In genomic region chr15:72222433-72222832, GRCh38 we compare ENCODE assay signal across 8 cellular contexts. TPM values are rescaled to one million over a fixed set of nuclear protein-coding genes. Genes with fewer than 3 reads are reported as not detected.
DNase-seq lines count a peak whose midpoint lies in the region; ATAC-seq and TF ChIP-seq lines count a peak whose summit lies in the region.

No MANE protein-coding gene starts in this region.

- H3K4me1 Mint-ChIP-seq in CD8-positive, alpha-beta memory T cell, result peaks cover 66 to 78% (median 77%) of the 10 kb centered on the region in 3 donors
- H3K4me1 Mint-ChIP-seq in endodermal cell (peaks cover 65% of the 10 kb centered on the region), H9 (peaks cover 44 to 47% of the 10 kb centered on the region in 2 experiments)

- H3T11ph ChIP-seq in H9 (ENCODE audit: low read length), result no peak overlapping the region

- H3K23me2 ChIP-seq in H9 (ENCODE audit: insufficient read length, low read depth, low read length, poor library complexity, severe bottlenecking), result peaks cover 5% of the 10 kb centered on the region

- H2BK12ac ChIP-seq in H9 (ENCODE audit: insufficient read length, low read depth, low read length), result no peak overlapping the region

- H4K20me1 ChIP-seq in PC-3 (ENCODE audit: low read length) (peaks cover 83% of the 10 kb centered on the region), H9 (ENCODE audit: control insufficient read depth, insufficient read depth, insufficient read length) (no peaks in the 10 kb centered on the region)

- H3K4me3 Mint-ChIP-seq in CD8-positive, alpha-beta memory T cell, result no peak overlapping the region
- H3K4me3 Mint-ChIP-seq in endodermal cell (peak overlapping the region; percentile 33), H9 (no peak overlapping the region)

- H2BK120ac ChIP-seq in H9 (ENCODE audit: low read depth, low read length, poor library complexity, severe bottlenecking), result no peak overlapping the region

- no peaks in the 10 kb centered on the region for H3K27me3 Mint-ChIP-seq in CD8-positive, alpha-beta memory T cell
- H3K27me3 Mint-ChIP-seq in endodermal cell (ENCODE audit: insufficient read depth) (no peaks in the 10 kb centered on the region), H9 (ENCODE audit: low read depth) (no peaks in the 10 kb centered on the region)

- H3K4me3 ChIP-seq in CD8-positive, alpha-beta memory T cell (ENCODE audit: low read length), result no peak overlapping the region
- H3K4me3 ChIP-seq in PC-3 (ENCODE audit: low read length) (no peak overlapping the region), endodermal cell (ENCODE audit: low read length) (peak overlapping the region; percentile 64)

- H3K36me3 ChIP-seq in CD8-positive, alpha-beta memory T cell (ENCODE audit: insufficient read depth, low read length), result peaks cover 28% of the 10 kb centered on the region
- H3K36me3 ChIP-seq in PC-3 (ENCODE audit: low read depth, low read length), result peaks cover 72% of the 10 kb centered on the region
- peaks cover 90% of the 10 kb centered on the region for H3K36me3 ChIP-seq in endodermal cell (ENCODE audit: control insufficient read depth, insufficient read depth, low read length)

- H2BK15ac ChIP-seq in H9 (ENCODE audit: low read depth, low read length), result no peak overlapping the region

- no peak overlapping the region for H3K9ac ChIP-seq in PC-3 (ENCODE audit: low read length)
- peak overlapping the region; percentile 15 for H3K9ac ChIP-seq in endodermal cell (ENCODE audit: extremely low read depth, low read length, poor library complexity, severe bottlenecking)
- H3K9ac ChIP-seq in H9 (ENCODE audit: extremely low read depth, insufficient read length, low read length), result no peak overlapping the region

- peaks cover 9% of the 10 kb centered on the region for H3F3A ChIP-seq in PC-3 (ENCODE audit: low read length, unreplicated experiment)

- DNase-seq in CD8-positive, alpha-beta memory T cell, result no peak
- DNase-seq in PC-3 (peak; percentile 75), endodermal cell (no peak), occipital lobe (lab: John Stamatoyannopoulos, UW) (peak; percentile 70), H9 (no peak), retina (no peak), NCI-H1694 treated with DMSO at 0.1 percent for 48 hours (lab: John Stamatoyannopoulos, UW) (no peak)

- peaks cover 20% of the 10 kb centered on the region for H3K79me1 ChIP-seq in H9 (ENCODE audit: insufficient read depth, low read depth, low read length, poor library complexity, severe bottlenecking)

- no peaks in the 10 kb centered on the region for H3K9me3 Mint-ChIP-seq in CD8-positive, alpha-beta memory T cell
- no peaks in the 10 kb centered on the region for H3K9me3 Mint-ChIP-seq in endodermal cell
- no peaks in the 10 kb centered on the region for H3K9me3 Mint-ChIP-seq in H9

- peak; percentile 80 for ATAC-seq in PC-3
- no peak for ATAC-seq in GM21717 (IDR thresholded peaks at IDR 0.05; ENCODE audit: unreplicated experiment)

- no peak overlapping the region for H4K91ac ChIP-seq in H9 (ENCODE audit: insufficient read length, low read depth, low read length)

- H3K4me2 ChIP-seq in PC-3 (ENCODE audit: low read length) (peak overlapping the region; percentile 39; the same call in 1 of the 2 replicates), H9 (ENCODE audit: insufficient read depth, insufficient read length, low read length) (no peak overlapping the region)

- no peak overlapping the region for H3K18ac ChIP-seq in H9 (ENCODE audit: insufficient read length, low read depth, low read length)

- POLR2A ChIA-PET in CD8-positive, alpha-beta memory T cell (lab: Charles Lee), result interaction anchor here (0.9 kb wide), 1 partner anchor 9 kb away, joined by 3 read pairs; no protein-coding TSS in a partner anchor
- POLR2A ChIA-PET in PC-3 (lab: Charles Lee; ENCODE audit: unreplicated experiment), result no interaction called here

- peaks cover 98% of the 10 kb centered on the region for H3K79me2 ChIP-seq in PC-3 (ENCODE audit: low read length)
- peaks cover 49% of the 10 kb centered on the region; the same call in 1 of the 2 replicates for H3K79me2 ChIP-seq in H9 (ENCODE audit: insufficient read depth, low read length)

- no peak overlapping the region for H3K23ac ChIP-seq in H9 (ENCODE audit: insufficient read length, low read depth, low read length)

- no peak overlapping the region for H3K56ac ChIP-seq in H9 (ENCODE audit: insufficient read length, low read depth, low read length)

- H4K5ac ChIP-seq in H9 (ENCODE audit: insufficient read length, low read depth, low read length), result no peak overlapping the region

- peak overlapping the region in 7 of 8 donors; percentile 30 to 78 (median 58) for H3K27ac Mint-ChIP-seq in CD8-positive, alpha-beta memory T cell
- H3K27ac Mint-ChIP-seq in endodermal cell (peak overlapping the region; percentile 71), H9 (0 out of 7 replicates have a peak overlapping the region, but pooled peaks of 1 of the 3 experiments have one; percentile 3)

- H2AK5ac ChIP-seq in H9 (ENCODE audit: insufficient read length, low read length), result no peak overlapping the region

- no TSS peak for BruUV-seq in PC-3 (replicated peaks; lab: Mats Ljungman, UMichigan)

- 87 to 92% methylated on average over 3 to 4 of the region's 4 CpGs for WGBS in endodermal cell (ENCODE audit: insufficient coverage in 1 of 2, insufficient read length in 1 of 2), 2 experiments
- no CpG with 5 or more reads among the region's 4 CpGs for WGBS in H9 (ENCODE audit: extremely low coverage, insufficient read length, low lambda C conversion rate)

- H4K8ac ChIP-seq in H9 (replicated peaks; ENCODE audit: insufficient read length, low read depth, low read length), result no peak overlapping the region

- H3K27ac ChIP-seq in CD8-positive, alpha-beta memory T cell (ENCODE audit: low read depth, low read length), result no peak overlapping the region
- H3K27ac ChIP-seq in PC-3 (ENCODE audit: low read length) (peak overlapping the region; percentile 26), endodermal cell (ENCODE audit: low read depth, low read length) (no peak overlapping the region), H9 (ENCODE audit: insufficient read length, low read depth, low read length) (no peak overlapping the region)

- CTCF ChIA-PET in CD8-positive, alpha-beta memory T cell (lab: Charles Lee), result interaction anchor here (1.3 to 2.0 kb wide), 3 partner anchors 21 to 49 kb away, joined by 3 to 8 read pairs (median 3); no protein-coding TSS in a partner anchor
- CTCF ChIA-PET in PC-3 (lab: Charles Lee), result interaction anchor here (0.7 kb wide), 1 partner anchor 70 kb away, joined by 4 read pairs; no protein-coding TSS in a partner anchor

- H2AFZ ChIP-seq in PC-3 (ENCODE audit: low read length) (no peak overlapping the region), H9 (ENCODE audit: low read length) (no peak overlapping the region)

- H3K14ac ChIP-seq in H9 (ENCODE audit: insufficient read depth, low read length), result no peak overlapping the region; the same call in 1 of the 2 replicates

- H2BK20ac ChIP-seq in H9 (ENCODE audit: low read depth, low read length, poor library complexity, severe bottlenecking), result no peak overlapping the region

- H2BK5ac ChIP-seq in H9 (ENCODE audit: insufficient read length, low read length), result no peak overlapping the region

- H3K4me1 ChIP-seq in CD8-positive, alpha-beta memory T cell (ENCODE audit: insufficient read depth, low read length), result peaks cover 46% of the 10 kb centered on the region
- H3K4me1 ChIP-seq in PC-3 (ENCODE audit: insufficient read depth, low read length), result peaks cover 44% of the 10 kb centered on the region
- peaks cover 22% of the 10 kb centered on the region for H3K4me1 ChIP-seq in endodermal cell (ENCODE audit: control insufficient read depth, insufficient read depth, low read length)
- peaks cover 3% of the 10 kb centered on the region; the same call in 1 of the 2 replicates for H3K4me1 ChIP-seq in H9 (ENCODE audit: insufficient read depth, low read length)

- no peak for TF ChIP-seq CTCF in PC-3 (conservative IDR thresholded peaks at IDR 0.05; ENCODE audit: low read depth, low read length)
- TF ChIP-seq CTCF in endodermal cell (conservative IDR thresholded peaks at IDR 0.05), result no peak
- TF ChIP-seq CTCF in H9 (conservative IDR thresholded peaks at IDR 0.05), result no peak

- no peak overlapping the region for H3K4ac ChIP-seq in H9 (ENCODE audit: low read depth, low read length)

- H3K9me2 ChIP-seq in PC-3 (replicated peaks; ENCODE audit: low read length), result no peaks in the 10 kb centered on the region

- intact Hi-C loops in PC-3 (cut with micrococcal nuclease), result loop anchor here (10.0 kb wide), 1 partner anchor 252 kb away; the partner anchor contains the start of gene ARIH1

- H3K9me3 ChIP-seq in CD8-positive, alpha-beta memory T cell (ENCODE audit: low read length), result no peaks in the 10 kb centered on the region
- no peaks in the 10 kb centered on the region for H3K9me3 ChIP-seq in PC-3 (ENCODE audit: low read length)
- no peaks in the 10 kb centered on the region for H3K9me3 ChIP-seq in endodermal cell (ENCODE audit: control insufficient read depth, low read length)
- H3K9me3 ChIP-seq in H9 (ENCODE audit: control insufficient read depth, low read depth, low read length), result no peaks in the 10 kb centered on the region

- H3K27me3 ChIP-seq in CD8-positive, alpha-beta memory T cell (ENCODE audit: insufficient read depth, low read length, poor library complexity, severe bottlenecking), result no peaks in the 10 kb centered on the region
- H3K27me3 ChIP-seq in PC-3 (ENCODE audit: low read length) (no peaks in the 10 kb centered on the region), endodermal cell (ENCODE audit: control insufficient read depth, insufficient read depth, low read length, poor library complexity, severe bottlenecking) (no peaks in the 10 kb centered on the region), H9 (ENCODE audit: insufficient read depth, low read length) (no peaks in the 10 kb centered on the region)

- H3K36me3 Mint-ChIP-seq in CD8-positive, alpha-beta memory T cell, result peaks cover 5 to 65% (median 9%) of the 10 kb centered on the region in 3 donors
- H3K36me3 Mint-ChIP-seq in endodermal cell (ENCODE audit: low read depth), result peaks cover 82% of the 10 kb centered on the region
- H3K36me3 Mint-ChIP-seq in H9 (ENCODE audit: insufficient read depth in 1 of 3, low read depth in 3 of 3), result peaks cover 16 to 72% (median 70%) of the 10 kb centered on the region in 3 experiments; a peak in 6 of 7 replicates

RNA-seq across cellular contexts. Expression of gene PKM, which starts 8.6 kb away (rescaled TPM):
- 1,000 to 10,000 TPM; 2,146 to 2,187 TPM for total RNA-seq in CD8-positive, alpha-beta memory T cell
- polyA plus RNA-seq in CD8-positive, alpha-beta memory T cell, result 337 TPM
- 1,963 and 2,296 TPM in 2 replicates for total RNA-seq in PC-3 (2014; rRNA removed)
- total RNA-seq in endodermal cell, result 1,000 to 10,000 TPM; 2,197 to 2,355 TPM
- 1,203 TPM for polyA plus RNA-seq in endodermal cell (2013, experiment 1 of 2)
- 1,289 TPM for polyA plus RNA-seq in endodermal cell (2013, experiment 2 of 2)
- 258 TPM for total RNA-seq in occipital lobe
- total RNA-seq in H9 (2021), result 1,026 and 1,042 TPM in 2 replicates

RNA-seq across cellular contexts. Expression of gene GRAMD2A, which starts 24.8 kb away (rescaled TPM):
- total RNA-seq in CD8-positive, alpha-beta memory T cell, result not detected
- polyA plus RNA-seq in CD8-positive, alpha-beta memory T cell, result not detected
- total RNA-seq in PC-3 (2014; rRNA removed) (0.07 TPM in 1 of 2 replicates, not detected in the other), endodermal cell (1 to 10 TPM; 2.0 TPM), occipital lobe (0.47 TPM), H9 (2021) (1.3 and 1.5 TPM in 2 replicates)
- 1.0 TPM for polyA plus RNA-seq in endodermal cell (2013, experiment 1 of 2)
- polyA plus RNA-seq in endodermal cell (2013, experiment 2 of 2), result 0.54 TPM

RNA-seq across cellular contexts. Expression of gene PARP6, which starts 49.9 kb away (rescaled TPM):
- 10 to 100 TPM; 59.4 to 63.9 TPM for total RNA-seq in CD8-positive, alpha-beta memory T cell
- 30.0 TPM for polyA plus RNA-seq in CD8-positive, alpha-beta memory T cell
- total RNA-seq in PC-3 (2014; rRNA removed) (not detected in 2 replicates), endodermal cell (10 to 100 TPM; 87.3 to 92.1 TPM), occipital lobe (54.6 TPM), H9 (2021) (54.4 and 54.5 TPM in 2 replicates)
- 74.3 TPM for polyA plus RNA-seq in endodermal cell (2013, experiment 1 of 2)
- polyA plus RNA-seq in endodermal cell (2013, experiment 2 of 2), result 56.8 TPM

Comparison
In these comparisons a context has a peak if more than half of its experiments do, and no peak if none do; other contexts are left out.
1. DNase-seq: peak in PC-3 (single experiment) and occipital lobe (single experiment); none in CD8-positive, alpha-beta memory T cell (0 of 5), endodermal cell (single experiment), H9 (single experiment), retina (single experiment) and NCI-H1694 treated with DMSO at 0.1 percent for 48 hours (single experiment).
2. RNA of gene PARP6, which starts 49.9 kb away (total RNA-seq): 87.3 to 92.1 TPM in endodermal cell, 59.4 to 63.9 TPM in CD8-positive, alpha-beta memory T cell, 54.6 TPM in occipital lobe (single experiment) and 54.4 to 54.5 TPM in H9; not detected in PC-3; every median in the first group is over 10 times any median in the second.